Comparison of ENCODE assay signal across 10 cellular contexts in genomic region chr3:48505146-48505545, GRCh38. TPM values are rescaled to one million over a fixed set of nuclear protein-coding genes. Genes with fewer than 3 reads are reported as not detected.
DNase-seq lines count a peak whose midpoint lies in the region; ATAC-seq and TF ChIP-seq lines count a peak whose summit lies in the region.
"Had no signal": no experiment of that assay in that cellular context is flagged by ENCODE, and none has a peak within 500 bp of the region (broad histone marks: within the 10 kb centered on the region; RNA-seq: fewer than 3 reads in every experiment).

No MANE protein-coding gene starts in this region.

- 73 to 98% (median 88%) methylated on average over 2 of the region's 2 CpGs for WGBS in spleen, 5 donors

- H3K27me3 ChIP-seq in spleen (replicated peaks in 1 of 7), result no peaks in the 10 kb centered on the region
- H3K27me3 ChIP-seq: colonic mucosa had no signal

- 0 out of 2 replicates have a peak overlapping the region, but pooled peaks have one; percentile 89 for H3K4me3 ChIP-seq in iPS-18c (ENCODE audit: insufficient read depth, low read depth, low read length)
- peak overlapping the region in 3 of 8 donors; percentile 60 to 80 (median 70) for H3K4me3 ChIP-seq in spleen

- no peaks in the 10 kb centered on the region for H3K9me3 ChIP-seq in T-helper 17 cell (ENCODE audit: control insufficient read depth, low read length, poor library complexity, severe bottlenecking)
- H3K9me3 ChIP-seq in iPS-18c (ENCODE audit: control insufficient read depth, insufficient read depth, low read length), result no peaks in the 10 kb centered on the region
- H3K9me3 ChIP-seq in spleen, result no peaks in the 10 kb centered on the region
- H3K9me3 ChIP-seq: colonic mucosa had no signal

- no peaks in the 10 kb centered on the region for H3K36me3 Mint-ChIP-seq in T-helper 17 cell (ENCODE audit: low read depth)

- no peak for TF ChIP-seq CTCF in GM13977 (IDR thresholded peaks at IDR 0.05; ENCODE audit: extremely low read depth, insufficient read depth, missing control alignments)
- no peak for TF ChIP-seq CTCF in spleen (IDR thresholded peaks at IDR 0.05 in 8 of 11, conservative IDR thresholded peaks at IDR 0.05 in 3 of 11)

- H3K36me3 ChIP-seq in spleen, result peaks cover 0 to 13% (median 0%) of the 10 kb centered on the region in 6 donors
- H3K36me3 ChIP-seq: colonic mucosa had no signal

- H3K4me1 Mint-ChIP-seq in T-helper 17 cell, result peaks cover 48% of the 10 kb centered on the region

- in situ Hi-C loops in GM13977 (cut with MboI; ENCODE audit: low pct_unique_long_range_greater_than_20kb, low sequenced_read_pairs, unreplicated experiment), result no loop called here

- no peaks in the 10 kb centered on the region for H3K27me3 Mint-ChIP-seq in T-helper 17 cell

- no peak for TF ChIP-seq POLR2A in spleen (IDR thresholded peaks at IDR 0.05)

- ATAC-seq in T-helper 17 cell (no peak), HG03135 (IDR thresholded peaks at IDR 0.05; ENCODE audit: unreplicated experiment) (no peak)

- H3K4me3 Mint-ChIP-seq in T-helper 17 cell, result peak overlapping the region; percentile 88

- peaks cover 15 to 71% (median 48%) of the 10 kb centered on the region in 6 donors for H3K4me1 ChIP-seq in spleen
- H3K4me1 ChIP-seq: colonic mucosa had no signal

- H3K27ac Mint-ChIP-seq in T-helper 17 cell, result peak overlapping the region; percentile 67

- intact Hi-C loops in spleen (cut with DNase I; ENCODE audit: low total_unique reads), result loop anchor here (10.0 kb wide), 1 partner anchor 60 kb away; the partner anchor contains the start of genes ATRIP, CCDC51 and TMA7

- DNase-seq in GM13977 (ENCODE audit: low spot score) (peak; percentile 12), T-helper 17 cell (no peak), spleen (peak; percentile 66), NCI-H187 treated with DMSO at 0.1 percent for 48 hours (lab: John Stamatoyannopoulos, UW) (no peak), glomerular visceral epithelial cell (ENCODE audit: extremely low spot score) (no peak)
- DNase-seq: Kasumi-1 had no signal

- H3K27ac ChIP-seq in spleen, result peak overlapping the region; percentile 83 to 97 (median 91)

RNA-seq across cellular contexts. Expression of gene SHISA5, which starts 1.2 kb away (rescaled TPM):
- total RNA-seq in T-helper 17 cell, result 100 to 1,000 TPM; 148 to 188 TPM
- 100 to 1,000 TPM; 154 to 227 (median 182) TPM for total RNA-seq in spleen
- polyA plus RNA-seq in spleen, result 100 to 1,000 TPM in 1 of 3 donors, 10 to 100 TPM in 2; 80.2 to 132 (median 85.6) TPM

RNA-seq across cellular contexts. Expression of gene PFKFB4, which starts 51.5 kb away (rescaled TPM):
- total RNA-seq in T-helper 17 cell (1 to 10 TPM; 1.6 to 3.3 TPM), spleen (10 to 100 TPM; 11.0 to 43.1 (median 22.8) TPM)
- 1 to 10 TPM; 2.0 to 4.8 (median 3.8) TPM for polyA plus RNA-seq in spleen

RNA-seq across cellular contexts. Expression of gene UCN2, which starts 58.4 kb away (rescaled TPM):
- total RNA-seq in T-helper 17 cell (not detected), spleen (under 1 TPM in 5 of 7 donors, not detected in 2; 0.20 to 0.60 (median 0.51) TPM)
- under 1 TPM; 0.21 to 0.61 (median 0.45) TPM for polyA plus RNA-seq in spleen
- total RNA-seq: colonic mucosa, sciatic nerve had no signal

RNA-seq across cellular contexts. Expression of gene ATRIP, which starts 58.6 kb away (rescaled TPM):
- total RNA-seq in T-helper 17 cell, result 1 to 10 TPM; 7.6 to 9.3 TPM
- total RNA-seq in spleen, result 10 to 100 TPM in 1 of 7 donors, 1 to 10 TPM in 6; 6.4 to 10.0 (median 7.0) TPM
- 1 to 10 TPM; 5.2 to 5.7 (median 5.2) TPM for polyA plus RNA-seq in spleen

Comparison
In these comparisons a context has a peak if more than half of its experiments do, and no peak if none do; other contexts are left out.
1. DNase-seq: peak in GM13977 (single experiment) and spleen (single experiment); none in T-helper 17 cell (0 of 3), NCI-H187 treated with DMSO at 0.1 percent for 48 hours (single experiment) and glomerular visceral epithelial cell (single experiment).